28 cellular contexts compared by ENCODE assay signal in the genomic region with DNA sequence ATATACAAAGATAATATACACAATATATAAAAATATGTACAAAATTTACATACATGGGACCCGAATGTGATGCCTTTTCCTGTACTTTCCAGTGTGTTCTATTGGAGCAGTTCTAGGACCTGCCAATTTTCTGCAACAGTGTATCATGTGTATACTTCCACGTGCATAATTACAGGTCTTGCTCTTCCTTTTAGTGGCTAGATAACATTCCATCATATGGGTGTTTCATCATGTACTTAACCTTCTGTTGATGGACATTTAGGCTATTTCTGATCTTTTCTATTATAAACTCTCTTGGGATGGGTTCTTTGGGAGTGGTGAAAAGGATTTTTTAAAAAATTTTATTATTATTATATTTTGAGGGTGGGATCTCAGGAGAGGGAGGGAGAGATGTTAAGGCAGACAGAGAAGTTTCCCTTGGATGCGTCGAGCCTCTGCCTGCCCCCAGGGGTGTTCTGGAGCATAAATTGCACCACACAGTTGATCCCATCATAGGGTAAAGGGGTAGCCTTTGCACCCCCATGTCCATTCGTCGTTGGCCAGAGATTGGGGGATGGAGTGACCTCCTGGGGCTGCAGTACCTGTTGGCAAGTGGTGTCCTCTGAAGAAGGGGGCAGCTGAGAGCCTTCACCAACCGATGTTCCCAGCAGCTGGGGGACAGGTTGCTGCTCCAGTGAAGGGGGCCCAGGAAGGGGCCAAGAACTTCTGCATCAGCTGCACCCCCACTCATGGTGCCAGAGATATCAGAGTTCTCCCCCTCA.
"Had no signal": no experiment of that assay in that cellular context is flagged by ENCODE, and none has a peak within 500 bp of the region (broad histone marks: within the 10 kb centered on the region; RNA-seq: fewer than 3 reads in every experiment).

No MANE protein-coding gene starts in this region.

- H3K9me3 Mint-ChIP-seq: dendritic cell treated with granulocyte-macrophage colony-stimulating factor and Interleukin-4, amounts not matched to agents 40 ng/mL and 50 ng/mL, for 4 days; endodermal cell; naive thymus-derived CD8-positive, alpha-beta T cell; nephron progenitor cell; stimulated activated memory B cell treated with anti-CD40 and anti-IgM and Interleukin-4, amounts not matched to agents 10 μg/mL and 1 μg/mL and 100 μg/mL, for 72 hours; type B pancreatic cell had no signal

- H3K27ac Mint-ChIP-seq: dendritic cell treated with granulocyte-macrophage colony-stimulating factor and Interleukin-4, amounts not matched to agents 40 ng/mL and 50 ng/mL, for 4 days; endodermal cell; naive thymus-derived CD8-positive, alpha-beta T cell; nephron progenitor cell; stimulated activated memory B cell treated with anti-CD40 and anti-IgM and Interleukin-4, amounts not matched to agents 10 μg/mL and 1 μg/mL and 100 μg/mL, for 72 hours; type B pancreatic cell had no signal

- H3K27me3 ChIP-seq: esophagus muscularis mucosa, gastroesophageal sphincter, ovary, testis had no signal

- H3K36me3 Mint-ChIP-seq: naive thymus-derived CD8-positive, alpha-beta T cell; stimulated activated memory B cell treated with anti-CD40 and anti-IgM and Interleukin-4, amounts not matched to agents 10 μg/mL and 1 μg/mL and 100 μg/mL, for 72 hours; type B pancreatic cell had no signal

- FAIRE-seq: colon had no signal

- H3K27ac ChIP-seq: esophagus muscularis mucosa, foreskin keratinocyte, gastroesophageal sphincter, heart right ventricle, lower lobe of right lung, ovary, psoas muscle, skin epidermis, spleen, testis, tibial artery had no signal

- DNase-seq: effector CD8-positive, alpha-beta T cell; endodermal cell; foreskin keratinocyte; heart right ventricle; hippocampal formation; kidney glomerular epithelial cell; left colon; left ventricle myocardium superior; lower lobe of right lung; naive thymus-derived CD8-positive, alpha-beta T cell; nephron progenitor cell; nucleus accumbens; ovary; psoas muscle; right cardiac atrium; spleen; stimulated activated CD4-positive, alpha-beta T cell treated with anti-CD3 and anti-CD28 coated beads, Interleukin-4, amount 100 ng/mL, for 4 hours; substantia nigra; testis; tibial artery had no signal

- ATAC-seq: foreskin keratinocyte; gastroesophageal sphincter; heart right ventricle; left ventricle myocardium superior; lower lobe of right lung; naive thymus-derived CD8-positive, alpha-beta T cell; psoas muscle; right cardiac atrium; stimulated activated memory B cell treated with anti-CD40 and anti-IgM and Interleukin-4, amounts not matched to agents 10 μg/mL and 1 μg/mL and 100 μg/mL, for 72 hours; stimulated activated naive CD8-positive, alpha-beta T cell treated with anti-CD3 and anti-CD28 coated beads, Interleukin-15, Interleukin-2, amounts not matched to agents 100 U/mL and 50 U/mL, for 24 hours had no signal

- H3K4me3 Mint-ChIP-seq: dendritic cell treated with granulocyte-macrophage colony-stimulating factor and Interleukin-4, amounts not matched to agents 40 ng/mL and 50 ng/mL, for 4 days; endodermal cell; naive thymus-derived CD8-positive, alpha-beta T cell; nephron progenitor cell; stimulated activated memory B cell treated with anti-CD40 and anti-IgM and Interleukin-4, amounts not matched to agents 10 μg/mL and 1 μg/mL and 100 μg/mL, for 72 hours; type B pancreatic cell had no signal

- H3K4me1 ChIP-seq: foreskin keratinocyte, lower lobe of right lung, psoas muscle, testis, tibial artery had no signal

- H3K9me3 ChIP-seq: esophagus muscularis mucosa, gastroesophageal sphincter, heart right ventricle, lower lobe of right lung, ovary, psoas muscle, spleen, testis, tibial artery had no signal

- H3K36me3 ChIP-seq: esophagus muscularis mucosa, gastroesophageal sphincter, heart right ventricle, lower lobe of right lung, ovary, spleen, tibial artery had no signal

- H3K4me3 ChIP-seq: esophagus muscularis mucosa, gastroesophageal sphincter, heart right ventricle, lower lobe of right lung, ovary, psoas muscle, skin epidermis, spleen, testis, tibial artery had no signal
